In genomic region chr16:3444032-3444388, GRCh38 we compare ENCODE assay signal across 1 cellular context.
TF ChIP-seq lines count a peak whose summit lies in the region.

No MANE protein-coding gene starts in this region.

TF ChIP-seq in IMR-90, 13 proteins besides CTCF, POLR2A, EP300 and RAD21 (continued from another document):
- TF ChIP-seq NFE2L2 (IDR thresholded peaks at IDR 0.05; ENCODE audit: low read depth, low read length) (no peak), CEBPB (IDR thresholded peaks at IDR 0.05; ENCODE audit: low read depth, low read length) (no peak), SMC3 (IDR thresholded peaks at IDR 0.05; ENCODE audit: low read depth, low read length) (no peak), ELK1 (IDR thresholded peaks at IDR 0.05; ENCODE audit: borderline replicate concordance, low read depth, low read length) (no peak), BHLHE40 (IDR thresholded peaks at IDR 0.05; ENCODE audit: low read depth, low read length) (no peak), MAZ (IDR thresholded peaks at IDR 0.05; ENCODE audit: borderline replicate concordance, low read depth, low read length) (no peak), MAFK (IDR thresholded peaks at IDR 0.05; ENCODE audit: low read depth, low read length) (no peak)
